ENCODE assay signal across 8 cellular contexts in genomic region chr1:9909222-9910046, GRCh38. TPM values are rescaled to one million over a fixed set of nuclear protein-coding genes. Genes with fewer than 3 reads are reported as not detected.
A peak's percentile ranks its signal among the peaks of the same experiment; 100 is the strongest.
DNase-seq lines count a peak whose midpoint lies in the region; ATAC-seq, FAIRE-seq and TF ChIP-seq lines count a peak whose summit lies in the region.

No MANE protein-coding gene starts in this region.

- peak overlapping the region; percentile 60 for H3K4me3 ChIP-seq in endocrine pancreas (ENCODE audit: control insufficient read depth, insufficient read depth, low read length)
- H3K4me3 ChIP-seq in thymus (ENCODE audit: low read length): peak overlapping the region; percentile 81

- H3K27ac Mint-ChIP-seq in activated CD4-positive, alpha-beta T cell treated with anti-CD3 and anti-CD28 coated beads, Interleukin-2, amount 10 ng/mL, durations not matched to agents 24 days and 14 days: peak overlapping the region; percentile 72
- peak overlapping the region; percentile 88 to 98 for H3K27ac Mint-ChIP-seq in natural killer cell

- intact Hi-C loops in activated CD4-positive, alpha-beta T cell treated with anti-CD3 and anti-CD28 coated beads, Interleukin-2, amount 10 ng/mL, durations not matched to agents 24 days and 14 days (cut with micrococcal nuclease): loop anchor here (1.0 kb wide), 3 partner anchors 34 to 370 kb away; partner anchors contain the start of genes LZIC, NMNAT1, SLC25A33 and UBE4B
- intact Hi-C loops in natural killer cell (cut with micrococcal nuclease): loop anchor here (1.0 to 10.0 kb wide), 3 partner anchors 33 to 1035 kb away; partner anchors contain the start of genes ENO1, LZIC, NMNAT1 and UBE4B

- FAIRE-seq in GM19239 (lab: Jason Lieb, UNC): peak; percentile 18

- H3K4me1 Mint-ChIP-seq in activated CD4-positive, alpha-beta T cell treated with anti-CD3 and anti-CD28 coated beads, Interleukin-2, amount 10 ng/mL, durations not matched to agents 24 days and 14 days: peaks cover 35% of the 10 kb centered on the region
- peaks cover 42 to 57% of the 10 kb centered on the region in 2 donors for H3K4me1 Mint-ChIP-seq in natural killer cell

- TF ChIP-seq CTCF in natural killer cell (IDR thresholded peaks at IDR 0.05): no peak

- H3K36me3 ChIP-seq in endocrine pancreas (ENCODE audit: control insufficient read depth, insufficient read depth, low read length) (no peaks in the 10 kb centered on the region), thymus (ENCODE audit: control insufficient read depth, insufficient read depth) (no peaks in the 10 kb centered on the region)

- no peaks in the 10 kb centered on the region for H3K36me3 Mint-ChIP-seq in activated CD4-positive, alpha-beta T cell treated with anti-CD3 and anti-CD28 coated beads, Interleukin-2, amount 10 ng/mL, durations not matched to agents 24 days and 14 days (ENCODE audit: low read depth)
- H3K36me3 Mint-ChIP-seq in natural killer cell: no peaks in the 10 kb centered on the region

- WGBS in thymus: under 1% methylated on average over 47 of the region's 47 CpGs

- no peaks in the 10 kb centered on the region for H3K9me3 Mint-ChIP-seq in activated CD4-positive, alpha-beta T cell treated with anti-CD3 and anti-CD28 coated beads, Interleukin-2, amount 10 ng/mL, durations not matched to agents 24 days and 14 days
- no peaks in the 10 kb centered on the region for H3K9me3 Mint-ChIP-seq in natural killer cell

- H3K4me1 ChIP-seq in endocrine pancreas (ENCODE audit: control insufficient read depth, insufficient read depth, low read length) (peaks cover 4% of the 10 kb centered on the region), thymus (ENCODE audit: control insufficient read depth, insufficient read depth, low read length) (peaks cover 4% of the 10 kb centered on the region)

- no peak for DNase-seq in GM19239 (ENCODE audit: insufficient read length, low spot score)
- DNase-seq in activated CD4-positive, alpha-beta T cell treated with anti-CD3 and anti-CD28 coated beads, Interleukin-2, amount 10 ng/mL, durations not matched to agents 24 days and 14 days: peak; percentile 78
- peak; percentile 39 for DNase-seq in natural killer cell

- ATAC-seq in HG03565 (IDR thresholded peaks at IDR 0.05; ENCODE audit: unreplicated experiment) (peak; percentile 7), natural killer cell (no peak), HG02970 (IDR thresholded peaks at IDR 0.05; ENCODE audit: low FRiP score, unreplicated experiment) (no peak), GM21447 (IDR thresholded peaks at IDR 0.05; ENCODE audit: unreplicated experiment) (no peak)

- peaks cover 3% of the 10 kb centered on the region for H3K27me3 Mint-ChIP-seq in activated CD4-positive, alpha-beta T cell treated with anti-CD3 and anti-CD28 coated beads, Interleukin-2, amount 10 ng/mL, durations not matched to agents 24 days and 14 days
- H3K27me3 Mint-ChIP-seq in natural killer cell (ENCODE audit: low read depth in 2 of 2): no peaks in the 10 kb centered on the region

- no peaks in the 10 kb centered on the region for H3K9me3 ChIP-seq in endocrine pancreas (ENCODE audit: control insufficient read depth, low read length)
- H3K9me3 ChIP-seq in thymus (ENCODE audit: control insufficient read depth): no peaks in the 10 kb centered on the region

- peak overlapping the region; percentile 67 for H3K9ac ChIP-seq in endocrine pancreas (ENCODE audit: control insufficient read depth, insufficient read depth, low read length)

- peak overlapping the region; percentile 68 for H3K27ac ChIP-seq in thymus (ENCODE audit: low read depth)

- H3K4me3 Mint-ChIP-seq in activated CD4-positive, alpha-beta T cell treated with anti-CD3 and anti-CD28 coated beads, Interleukin-2, amount 10 ng/mL, durations not matched to agents 24 days and 14 days: peak overlapping the region; percentile 85
- peak overlapping the region; percentile 96 for H3K4me3 Mint-ChIP-seq in natural killer cell

- H3K27me3 ChIP-seq in endocrine pancreas (ENCODE audit: control insufficient read depth, insufficient read depth, low read length) (no peaks in the 10 kb centered on the region), thymus (ENCODE audit: control insufficient read depth, insufficient read depth) (no peaks in the 10 kb centered on the region)

RNA-seq across cellular contexts. Expression of gene CTNNBIP1, which starts 0.6 kb away (rescaled TPM):
- total RNA-seq in activated CD4-positive, alpha-beta T cell treated with anti-CD3 and anti-CD28 coated beads, Interleukin-2, amount 10 ng/mL, durations not matched to agents 24 days and 14 days: 5.8 and 7.3 TPM in 2 replicates
- 10 to 100 TPM; 26.4 to 31.0 (median 29.8) TPM for total RNA-seq in natural killer cell
- polyA plus RNA-seq in thymus: 16.7 TPM

RNA-seq across cellular contexts. Expression of gene LZIC, which starts 33.8 kb away (rescaled TPM):
- 35.1 and 35.9 TPM in 2 replicates for total RNA-seq in activated CD4-positive, alpha-beta T cell treated with anti-CD3 and anti-CD28 coated beads, Interleukin-2, amount 10 ng/mL, durations not matched to agents 24 days and 14 days
- total RNA-seq in natural killer cell: 10 to 100 TPM; 19.5 to 21.9 (median 21.7) TPM
- 26.0 TPM for polyA plus RNA-seq in thymus

RNA-seq across cellular contexts. Expression of gene NMNAT1, which starts 33.8 kb away (rescaled TPM):
- 5.7 and 6.0 TPM in 2 replicates for total RNA-seq in activated CD4-positive, alpha-beta T cell treated with anti-CD3 and anti-CD28 coated beads, Interleukin-2, amount 10 ng/mL, durations not matched to agents 24 days and 14 days
- total RNA-seq in natural killer cell: 1 to 10 TPM; 2.6 to 4.7 (median 2.9) TPM
- 7.0 TPM for polyA plus RNA-seq in thymus
